In genomic region chr18:36628435-36629094, GRCh38 we compare ENCODE assay signal across 12 cellular contexts.
DNase-seq lines count a peak whose midpoint lies in the region; TF ChIP-seq lines count a peak whose summit lies in the region.
"Had no signal": no experiment of that assay in that cellular context is flagged by ENCODE, and none has a peak within 500 bp of the region (broad histone marks: within the 10 kb centered on the region; RNA-seq: fewer than 3 reads in every experiment).

No MANE protein-coding gene starts in this region.

- H3K9me3 Mint-ChIP-seq in T-helper 2 cell treated with Interferon-gamma antibody and Interleukin-4, amounts not matched to agents 5 μg/mL and 100 μg/mL, for 36 hours = no peaks in the 10 kb centered on the region
- no peaks in the 10 kb centered on the region for H3K9me3 Mint-ChIP-seq in neural progenitor cell

- no peaks in the 10 kb centered on the region for H3K4me1 Mint-ChIP-seq in T-helper 2 cell treated with Interferon-gamma antibody and Interleukin-4, amounts not matched to agents 5 μg/mL and 100 μg/mL, for 36 hours (ENCODE audit: low read depth)
- H3K4me1 Mint-ChIP-seq in neural progenitor cell = no peaks in the 10 kb centered on the region
- H3K4me1 Mint-ChIP-seq: activated B cell treated with CpG ODN at 0.5 μM for 24 hours had no signal

- no peak overlapping the region for H3K9ac ChIP-seq in neural progenitor cell

- no peaks in the 10 kb centered on the region for H3K9me3 ChIP-seq in neural progenitor cell (ENCODE audit: low read depth)
- H3K9me3 ChIP-seq: ovary had no signal

- no peaks in the 10 kb centered on the region for H3K27me3 ChIP-seq in neural progenitor cell
- H3K27me3 ChIP-seq: ovary had no signal

- DNase-seq in AG10803 (ENCODE audit: low read depth) (peak; percentile 85), SK-MEL-5 (ENCODE audit: low read depth, low spot score) (peak; percentile 7), fibroblast of villous mesenchyme (ENCODE audit: low read depth) (peak; percentile 78), renal cortical epithelial cell (ENCODE audit: low read depth) (peak; percentile 32), KG1 (lab: John Stamatoyannopoulos, UW) (no peak), Kasumi-1 (lab: John Stamatoyannopoulos, UW) (no peak), neural progenitor cell (ENCODE audit: low spot score) (no peak)
- no peak for DNase-seq in T-helper 2 cell treated with Interferon-gamma antibody and Interleukin-4, amounts not matched to agents 5 μg/mL and 100 μg/mL, for 36 hours (ENCODE audit: low spot score)
- DNase-seq: activated B cell treated with CpG ODN at 0.5 μM for 24 hours, NCI-H526 treated with DMSO at 0.1 percent for 48 hours, ovary had no signal

- no peak overlapping the region for H3K4me2 ChIP-seq in neural progenitor cell

- no peak for TF ChIP-seq CTCF in AG10803 (conservative IDR thresholded peaks at IDR 0.05; ENCODE audit: low read length)
- TF ChIP-seq CTCF in fibroblast of villous mesenchyme (IDR thresholded peaks at IDR 0.05; ENCODE audit: insufficient read depth, low read depth, low read length) = no peak
- TF ChIP-seq CTCF in neural progenitor cell (IDR thresholded peaks at IDR 0.05) = no peak

- H3K27me3 Mint-ChIP-seq in T-helper 2 cell treated with Interferon-gamma antibody and Interleukin-4, amounts not matched to agents 5 μg/mL and 100 μg/mL, for 36 hours (ENCODE audit: low read depth) = peaks cover 3% of the 10 kb centered on the region
- peaks cover 6% of the 10 kb centered on the region for H3K27me3 Mint-ChIP-seq in neural progenitor cell (ENCODE audit: insufficient read depth, low read depth)
- H3K27me3 Mint-ChIP-seq: activated B cell treated with CpG ODN at 0.5 μM for 24 hours had no signal

- H2AFZ ChIP-seq in neural progenitor cell (replicated peaks) = no peak overlapping the region

- H3F3A ChIP-seq in neural progenitor cell (ENCODE audit: low read depth) = no peaks in the 10 kb centered on the region

- H4K20me1 ChIP-seq in neural progenitor cell (ENCODE audit: low read depth) = no peaks in the 10 kb centered on the region

- H3K79me2 ChIP-seq in neural progenitor cell (ENCODE audit: low read depth) = no peaks in the 10 kb centered on the region

- no peak overlapping the region for H3K27ac ChIP-seq in neural progenitor cell
- H3K27ac ChIP-seq: C4-2B, ovary had no signal

- in situ Hi-C loops in SK-MEL-5 (cut with HindIII; ENCODE audit: low pct_unique_long_range_greater_than_20kb, low sequenced_read_pairs) = no loop called here

- H3K4me1 ChIP-seq in neural progenitor cell = peaks cover 2% of the 10 kb centered on the region

- no peak overlapping the region for H3K27ac Mint-ChIP-seq in T-helper 2 cell treated with Interferon-gamma antibody and Interleukin-4, amounts not matched to agents 5 μg/mL and 100 μg/mL, for 36 hours
- H3K27ac Mint-ChIP-seq in neural progenitor cell = no peak overlapping the region
- H3K27ac Mint-ChIP-seq: activated B cell treated with CpG ODN at 0.5 μM for 24 hours had no signal

- no peaks in the 10 kb centered on the region for H3K36me3 ChIP-seq in neural progenitor cell
- H3K36me3 ChIP-seq: ovary had no signal

- H3K4me3 ChIP-seq in AG10803 (ENCODE audit: low read length) (peak overlapping the region; percentile 39), fibroblast of villous mesenchyme (ENCODE audit: low read depth, low read length) (no peak overlapping the region), neural progenitor cell (no peak overlapping the region)
- H3K4me3 ChIP-seq: ovary had no signal

- H3K36me3 Mint-ChIP-seq in T-helper 2 cell treated with Interferon-gamma antibody and Interleukin-4, amounts not matched to agents 5 μg/mL and 100 μg/mL, for 36 hours (ENCODE audit: low read depth) = no peaks in the 10 kb centered on the region
- H3K36me3 Mint-ChIP-seq in neural progenitor cell = peaks cover 41% of the 10 kb centered on the region

- H3K4me3 Mint-ChIP-seq in T-helper 2 cell treated with Interferon-gamma antibody and Interleukin-4, amounts not matched to agents 5 μg/mL and 100 μg/mL, for 36 hours = no peak overlapping the region
- no peak overlapping the region for H3K4me3 Mint-ChIP-seq in neural progenitor cell
- H3K4me3 Mint-ChIP-seq: activated B cell treated with CpG ODN at 0.5 μM for 24 hours had no signal

Comparison
In these comparisons a context has a peak if more than half of its experiments do, and no peak if none do; other contexts are left out.
1. DNase-seq: peak in AG10803 (single experiment), SK-MEL-5 (single experiment), fibroblast of villous mesenchyme (single experiment) and renal cortical epithelial cell (single experiment); none in KG1 (single experiment), T-helper 2 cell treated with Interferon-gamma antibody and Interleukin-4, amounts not matched to agents 5 μg/mL and 100 μg/mL, for 36 hours (single experiment), Kasumi-1 (0 of 2) and neural progenitor cell (single experiment).